Comparison of ENCODE assay signal across 23 cellular contexts in genomic region chr16:314351-314750, GRCh38. TPM values are rescaled to one million over a fixed set of nuclear protein-coding genes. Genes with fewer than 3 reads are reported as not detected.
"Had no signal": no experiment of that assay in that cellular context is flagged by ENCODE, and none has a peak within 500 bp of the region (broad histone marks: within the 10 kb centered on the region; RNA-seq: fewer than 3 reads in every experiment).

No MANE protein-coding gene starts in this region.

- H3K4me1 ChIP-seq: ascending aorta, body of pancreas had no signal

- H3K9me3 ChIP-seq: ascending aorta, body of pancreas, MG63 had no signal

- DNase-seq: activated B cell treated with CpG ODN at 0.5 μM for 24 hours; activated CD4-positive, alpha-beta T cell treated with anti-CD3 and anti-CD28 coated beads for 1 hour; activated CD4-positive, alpha-beta T cell treated with anti-CD3 and anti-CD28 coated beads, Interleukin-2, amount 10 ng/mL, durations not matched to agents 24 days and 14 days; activated CD4-positive, alpha-beta T cell treated with anti-CD3 and anti-CD28 coated beads, Interleukin-2, amount 50 U/mL, for 48 hours; activated CD8-positive, alpha-beta memory T cell treated with anti-CD3 and anti-CD28 coated beads, Interleukin-2, amount 10 ng/mL, durations not matched to agents 7 days and 5 days; activated effector memory CD4-positive, alpha-beta T cell treated with Interleukin-2 at 50 U/mL for 16 hours; activated naive CD4-positive, alpha-beta T cell; activated T-cell treated with anti-CD3 and anti-CD28 coated beads, Interleukin-2, amount 50 U/mL, for 24 hours; body of pancreas; cerebellar nuclear complex; MG63; MV-4-11; NCI-H1436 treated with DMSO at 0.1 percent for 48 hours; NCI-H2081 treated with DMSO at 0.1 percent for 48 hours; NCI-H226; NCI-H526; NCI-H774; PC-3; SHP77 treated with DMSO at 0.1 percent for 48 hours; T-helper 17 cell; T1000 had no signal

- ATAC-seq: activated CD8-positive, alpha-beta memory T cell treated with anti-CD3 and anti-CD28 coated beads, Interleukin-2, amount 10 ng/mL, durations not matched to agents 7 days and 5 days; body of pancreas; PC-3; T-helper 17 cell had no signal

- H3K4me3 ChIP-seq: ascending aorta, body of pancreas, MG63 had no signal

- H3K27me3 ChIP-seq: ascending aorta, body of pancreas, MG63 had no signal

- H3K27ac ChIP-seq: ascending aorta, body of pancreas had no signal

RNA-seq across cellular contexts. Expression of gene PDIA2, which starts 31.4 kb away (rescaled TPM):
- total RNA-seq: activated B cell treated with CpG ODN at 0.5 μM for 24 hours; activated CD4-positive, alpha-beta T cell treated with anti-CD3 and anti-CD28 coated beads, Interleukin-2, amount 10 ng/mL, durations not matched to agents 24 days and 14 days; activated CD8-positive, alpha-beta memory T cell treated with anti-CD3 and anti-CD28 coated beads, Interleukin-2, amount 10 ng/mL, durations not matched to agents 7 days and 5 days; activated T-helper 1 cell treated with anti-CD3 and anti-CD28 coated beads, Interleukin-12 subunit alpha, Interleukin-12 subunit beta, Interleukin-2, Interleukin-4 antibody, amounts not matched to agents 30 ng/mL and 10 ng/mL and 1 ng/mL, durations not matched to agents 14 hours and 24 hours and 36 hours; ascending aorta; PC-3 had no signal

RNA-seq across cellular contexts. Expression of gene ARHGDIG, which starts 34.0 kb away (rescaled TPM):
- total RNA-seq: activated B cell treated with CpG ODN at 0.5 μM for 24 hours; activated CD4-positive, alpha-beta T cell treated with anti-CD3 and anti-CD28 coated beads, Interleukin-2, amount 10 ng/mL, durations not matched to agents 24 days and 14 days; activated CD8-positive, alpha-beta memory T cell treated with anti-CD3 and anti-CD28 coated beads, Interleukin-2, amount 10 ng/mL, durations not matched to agents 7 days and 5 days; activated T-helper 1 cell treated with anti-CD3 and anti-CD28 coated beads, Interleukin-12 subunit alpha, Interleukin-12 subunit beta, Interleukin-2, Interleukin-4 antibody, amounts not matched to agents 30 ng/mL and 10 ng/mL and 1 ng/mL, durations not matched to agents 14 hours and 24 hours and 36 hours; ascending aorta; PC-3; T-helper 17 cell had no signal

RNA-seq across cellular contexts. Expression of gene RGS11, which starts 38.6 kb away (rescaled TPM):
- total RNA-seq: activated B cell treated with CpG ODN at 0.5 μM for 24 hours; activated CD8-positive, alpha-beta memory T cell treated with anti-CD3 and anti-CD28 coated beads, Interleukin-2, amount 10 ng/mL, durations not matched to agents 7 days and 5 days; T-helper 17 cell had no signal
